Comparison of ENCODE assay signal across 22 cellular contexts in genomic region chr6:142373268-142374089, GRCh38.
DNase-seq lines count a peak whose midpoint lies in the region; ATAC-seq, FAIRE-seq and TF ChIP-seq lines count a peak whose summit lies in the region.
"Had no signal": no experiment of that assay in that cellular context is flagged by ENCODE, and none has a peak within 500 bp of the region (broad histone marks: within the 10 kb centered on the region; RNA-seq: fewer than 3 reads in every experiment).

No MANE protein-coding gene starts in this region.

- H2AFZ ChIP-seq in K562 (ENCODE audit: low read depth, low read length) = no peak overlapping the region

- TF ChIP-seq RAD21 in K562 (CRISPR knock-in tag; conservative IDR thresholded peaks at IDR 0.05 in 1 of 2, IDR thresholded peaks at IDR 0.05 in 1 of 2) = no peak

- H3K4me3 ChIP-seq in cardiac muscle cell (no peak overlapping the region), heart left ventricle (no peak overlapping the region), K562 (no peak overlapping the region), adrenal gland (no peak overlapping the region), Peyer's patch (no peak overlapping the region)
- no peak overlapping the region for H3K4me3 ChIP-seq in CD8-positive, alpha-beta T cell (ENCODE audit: low read depth, low read length)
- H3K4me3 ChIP-seq: heart right ventricle, ovary, skin epidermis, tibial nerve had no signal

- no peaks in the 10 kb centered on the region for H4K20me1 ChIP-seq in K562 (replicated peaks; ENCODE audit: control insufficient read depth, insufficient read depth, low read length)

- H3K9ac ChIP-seq in K562 (ENCODE audit: insufficient read depth in 1 of 2, low read depth in 2 of 2, low read length in 2 of 2) = no peak overlapping the region

- intact Hi-C loops in heart left ventricle (cut with DNase I) = no loop called here
- intact Hi-C loops in K562 (cut with micrococcal nuclease) = no loop called here
- intact Hi-C loops in adrenal gland (cut with DNase I) = no loop called here
- intact Hi-C loops in CD8-positive, alpha-beta T cell (cut with DNase I, micrococcal nuclease) = no loop called here

- H3K9me3 Mint-ChIP-seq in CD8-positive, alpha-beta T cell = no peaks in the 10 kb centered on the region
- H3K9me3 Mint-ChIP-seq: stimulated activated effector memory CD8-positive, alpha-beta T cell treated with anti-CD3 and anti-CD28 coated beads, Interleukin-12 subunit alpha, Interleukin-12 subunit beta, amount 100 ng/mL, for 72 hours; T-helper 2 cell treated with Interferon-gamma antibody and Interleukin-4, amounts not matched to agents 5 μg/mL and 100 μg/mL, for 36 hours had no signal

- BruUV-seq in K562 (replicated peaks; lab: Mats Ljungman, UMichigan) = no TSS peak

- H3K9me3 ChIP-seq in cardiac muscle cell (ENCODE audit: low read depth) (no peaks in the 10 kb centered on the region), heart left ventricle (no peaks in the 10 kb centered on the region), K562 (replicated peaks; ENCODE audit: control insufficient read depth, insufficient read depth, low read depth, low read length) (no peaks in the 10 kb centered on the region), adrenal gland (replicated peaks in 1 of 3) (no peaks in the 10 kb centered on the region), Peyer's patch (no peaks in the 10 kb centered on the region)
- H3K9me3 ChIP-seq in CD8-positive, alpha-beta T cell (ENCODE audit: low read length) = no peaks in the 10 kb centered on the region
- H3K9me3 ChIP-seq: heart right ventricle, ovary, tibial nerve had no signal

- TF ChIP-seq EP300 in K562 (IDR thresholded peaks at IDR 0.05; ENCODE audit: low read length) = no peak

- FAIRE-seq in K562 (lab: Jason Lieb, UNC) = no peak

- no peak overlapping the region for H3K4me3 Mint-ChIP-seq in CD8-positive, alpha-beta T cell
- H3K4me3 Mint-ChIP-seq: stimulated activated effector memory CD8-positive, alpha-beta T cell treated with anti-CD3 and anti-CD28 coated beads, Interleukin-12 subunit alpha, Interleukin-12 subunit beta, amount 100 ng/mL, for 72 hours; T-helper 2 cell treated with Interferon-gamma antibody and Interleukin-4, amounts not matched to agents 5 μg/mL and 100 μg/mL, for 36 hours had no signal

- H3K36me3 Mint-ChIP-seq in CD8-positive, alpha-beta T cell = no peaks in the 10 kb centered on the region
- H3K36me3 Mint-ChIP-seq: stimulated activated effector memory CD8-positive, alpha-beta T cell treated with anti-CD3 and anti-CD28 coated beads, Interleukin-12 subunit alpha, Interleukin-12 subunit beta, amount 100 ng/mL, for 72 hours had no signal

- H3K36me3 ChIP-seq in cardiac muscle cell = no peaks in the 10 kb centered on the region
- no peaks in the 10 kb centered on the region for H3K36me3 ChIP-seq in heart left ventricle
- no peaks in the 10 kb centered on the region for H3K36me3 ChIP-seq in K562 (ENCODE audit: control insufficient read depth, insufficient read depth, low read length)
- no peaks in the 10 kb centered on the region for H3K36me3 ChIP-seq in adrenal gland (replicated peaks in 1 of 2)
- no peaks in the 10 kb centered on the region for H3K36me3 ChIP-seq in Peyer's patch
- H3K36me3 ChIP-seq in CD8-positive, alpha-beta T cell (ENCODE audit: insufficient read depth, low read length) = no peaks in the 10 kb centered on the region
- H3K36me3 ChIP-seq: heart right ventricle, ovary, tibial nerve had no signal

- WGBS in heart left ventricle, 4 donors = 96 to 100% (median 97%) methylated on average over 2 of the region's 2 CpGs
- WGBS in K562 (ENCODE audit: insufficient coverage, low coverage, missing lambda C conversion rate) = 4% methylated on average over 2 of the region's 2 CpGs
- WGBS in adrenal gland, 4 donors = 67 to 91% (median 79%) methylated on average over 2 of the region's 2 CpGs

- peak overlapping the region; percentile 96 for H3K27ac ChIP-seq in cardiac muscle cell
- H3K27ac ChIP-seq in heart left ventricle = no peak overlapping the region
- no peak overlapping the region for H3K27ac ChIP-seq in K562 (ENCODE audit: extremely low read depth, low read depth, low read length)
- H3K27ac ChIP-seq in adrenal gland = no peak overlapping the region
- peak overlapping the region in 1 of 4 donors; percentile 5 for H3K27ac ChIP-seq in Peyer's patch
- no peak overlapping the region for H3K27ac ChIP-seq in CD8-positive, alpha-beta T cell (ENCODE audit: low read depth, low read length)
- H3K27ac ChIP-seq: ovary had no signal

- no peaks in the 10 kb centered on the region for H3K27me3 Mint-ChIP-seq in CD8-positive, alpha-beta T cell (ENCODE audit: low read depth)

- no peaks in the 10 kb centered on the region for H3K79me2 ChIP-seq in K562 (ENCODE audit: control insufficient read depth, insufficient read depth, low read length)

- no peak overlapping the region for H3K4me2 ChIP-seq in K562 (ENCODE audit: insufficient read depth, low read length)

- CTCF ChIA-PET in K562 (lab: Yijun Ruan, JAX; ENCODE audit: low intra/inter-chr PET ratio) = no interaction called here
- CTCF ChIA-PET in CD8-positive, alpha-beta T cell (lab: Charles Lee) = no interaction called here

- no peak for ATAC-seq in heart left ventricle
- ATAC-seq in K562 = no peak
- no peak for ATAC-seq in CD8-positive, alpha-beta T cell
- ATAC-seq: heart right ventricle; stimulated activated effector memory CD8-positive, alpha-beta T cell treated with anti-CD3 and anti-CD28 coated beads, Interleukin-12 subunit alpha, Interleukin-12 subunit beta, amount 100 ng/mL, for 72 hours had no signal

- TF ChIP-seq CTCF in cardiac muscle cell (IDR thresholded peaks at IDR 0.05; ENCODE audit: low read depth, low read length) = no peak
- no peak for TF ChIP-seq CTCF in heart left ventricle (IDR thresholded peaks at IDR 0.05)
- TF ChIP-seq CTCF in K562 (IDR thresholded peaks at IDR 0.05 in 2 of 3, conservative IDR thresholded peaks at IDR 0.05 in 1 of 3; ENCODE audit: insufficient read depth in 2 of 3, low read depth in 1 of 3, low read length in 3 of 3) = no peak
- no peak for TF ChIP-seq CTCF in adrenal gland (IDR thresholded peaks at IDR 0.05)
- TF ChIP-seq CTCF in Peyer's patch (IDR thresholded peaks at IDR 0.05) = no peak
- TF ChIP-seq CTCF in CD8-positive, alpha-beta T cell (IDR thresholded peaks at IDR 0.05) = no peak

- peaks cover under 1% of the 10 kb centered on the region for H3K4me1 Mint-ChIP-seq in CD8-positive, alpha-beta T cell (ENCODE audit: low read depth)
- H3K4me1 Mint-ChIP-seq: stimulated activated effector memory CD8-positive, alpha-beta T cell treated with anti-CD3 and anti-CD28 coated beads, Interleukin-12 subunit alpha, Interleukin-12 subunit beta, amount 100 ng/mL, for 72 hours had no signal

- H3K27me3 ChIP-seq in cardiac muscle cell = no peaks in the 10 kb centered on the region
- no peaks in the 10 kb centered on the region for H3K27me3 ChIP-seq in heart left ventricle
- no peaks in the 10 kb centered on the region for H3K27me3 ChIP-seq in K562 (ENCODE audit: control insufficient read depth in 2 of 2, insufficient read depth in 2 of 2, low read length in 2 of 2)
- no peaks in the 10 kb centered on the region for H3K27me3 ChIP-seq in adrenal gland
- H3K27me3 ChIP-seq in Peyer's patch = no peaks in the 10 kb centered on the region
- H3K27me3 ChIP-seq in CD8-positive, alpha-beta T cell (ENCODE audit: insufficient read depth, low read length) = no peaks in the 10 kb centered on the region
- H3K27me3 ChIP-seq: heart right ventricle, ovary, tibial nerve had no signal

- POLR2A ChIA-PET in K562 (lab: Yijun Ruan, JAX) = no interaction called here
- POLR2A ChIA-PET in CD8-positive, alpha-beta T cell (lab: Charles Lee) = no interaction called here

- H3K9me1 ChIP-seq in K562 (ENCODE audit: control insufficient read depth, insufficient read depth, low read length) = no peaks in the 10 kb centered on the region

- H3K27ac Mint-ChIP-seq in CD8-positive, alpha-beta T cell = no peak overlapping the region
- H3K27ac Mint-ChIP-seq: stimulated activated effector memory CD8-positive, alpha-beta T cell treated with anti-CD3 and anti-CD28 coated beads, Interleukin-12 subunit alpha, Interleukin-12 subunit beta, amount 100 ng/mL, for 72 hours; T-helper 2 cell treated with Interferon-gamma antibody and Interleukin-4, amounts not matched to agents 5 μg/mL and 100 μg/mL, for 36 hours had no signal

- no peak for TF ChIP-seq POLR2A in heart left ventricle (IDR thresholded peaks at IDR 0.05)
- TF ChIP-seq POLR2A in K562 (conservative IDR thresholded peaks at IDR 0.05) = no peak
- no peak for TF ChIP-seq POLR2A in adrenal gland (IDR thresholded peaks at IDR 0.05)
- TF ChIP-seq POLR2A in Peyer's patch (IDR thresholded peaks at IDR 0.05) = no peak

- in situ Hi-C loops in K562 (cut with MboI) = no loop called here

- no peak for DNase-seq in cardiac muscle cell (ENCODE audit: low read depth in 1 of 2, low spot score in 1 of 2)
- no peak for DNase-seq in heart left ventricle
- no peak for DNase-seq in K562 (ENCODE audit: extremely low read depth in 1 of 4, low spot score in 3 of 4)
- DNase-seq in kidney tubule cell (ENCODE audit: low spot score) = peak; percentile 69
- DNase-seq in adrenal gland = no peak
- no peak for DNase-seq in ureter (ENCODE audit: low spot score)
- no peak for DNase-seq in Peyer's patch
- DNase-seq in CD8-positive, alpha-beta T cell = no peak
- DNase-seq: activated CD8-positive, alpha-beta memory T cell treated with anti-CD3 and anti-CD28 coated beads, Interleukin-2, amount 50 U/mL, for 4 hours; activated gamma-delta T cell treated with Interleukin-2 at 50 U/mL for 16 hours; cortex of kidney; erythroblast; heart right ventricle; Kasumi-1; NCI-H146; NCI-H2227 treated with DMSO at 0.1 percent for 48 hours; ovary; SIG-M5 had no signal

- H3K4me1 ChIP-seq in cardiac muscle cell (ENCODE audit: low read depth) (peaks cover 37% of the 10 kb centered on the region), heart left ventricle (peaks cover 0 to 23% (median 5%) of the 10 kb centered on the region in 12 donors), K562 (replicated peaks in 1 of 2; ENCODE audit: control insufficient read depth in 2 of 2, insufficient read depth in 2 of 2, low read length in 2 of 2) (no peaks in the 10 kb centered on the region; a peak in 1 of 5 replicates), adrenal gland (replicated peaks in 1 of 2) (no peaks in the 10 kb centered on the region), Peyer's patch (peaks cover 0 to 6% (median 0%) of the 10 kb centered on the region in 4 donors)
- no peaks in the 10 kb centered on the region for H3K4me1 ChIP-seq in CD8-positive, alpha-beta T cell (ENCODE audit: insufficient read depth, low read length)
